17 cellular contexts compared by ENCODE assay signal in the genomic region with DNA sequence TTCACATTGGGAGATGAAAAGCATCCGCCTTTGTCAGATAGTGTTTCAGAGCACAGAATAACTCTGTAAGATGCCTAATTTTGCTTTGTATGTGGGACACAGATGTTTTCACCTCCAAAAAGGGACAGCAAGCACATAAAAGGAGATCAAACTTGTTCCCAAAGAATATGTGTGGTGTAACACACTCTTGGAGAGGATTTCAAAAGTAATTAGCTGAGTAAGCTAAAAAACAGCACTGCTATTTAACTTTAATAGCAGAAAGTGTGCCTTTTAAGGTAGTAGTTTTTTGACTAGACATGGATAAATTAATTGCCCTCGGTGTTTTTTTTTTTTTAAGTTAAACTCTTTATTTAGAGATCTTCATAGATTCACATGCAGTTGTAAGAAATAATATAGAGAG.
DNase-seq lines count a peak whose midpoint lies in the region; ATAC-seq, FAIRE-seq and TF ChIP-seq lines count a peak whose summit lies in the region.
"Had no signal": no experiment of that assay in that cellular context is flagged by ENCODE, and none has a peak within 500 bp of the region (broad histone marks: within the 10 kb centered on the region; RNA-seq: fewer than 3 reads in every experiment).

No MANE protein-coding gene starts in this region.

- no peak for FAIRE-seq in K562 (lab: Jason Lieb, UNC)
- FAIRE-seq: HTR-8/SVneo had no signal

- H3K36me3 ChIP-seq in HEK293 (ENCODE audit: control insufficient read depth in 2 of 2, insufficient read depth in 1 of 2, low read length in 2 of 2) (no peaks in the 10 kb centered on the region), K562 (ENCODE audit: control insufficient read depth, insufficient read depth, low read length) (no peaks in the 10 kb centered on the region)
- H3K36me3 ChIP-seq: BE2C, HAP-1 had no signal

- ATAC-seq in K562 (no peak), left lobe of liver (peak; percentile 67), Right ventricle myocardium inferior (no peak), HG02840 (IDR thresholded peaks at IDR 0.05; ENCODE audit: low FRiP score, unreplicated experiment) (no peak)

- H3K4me2 ChIP-seq in K562 (ENCODE audit: insufficient read depth, low read length) = no peak overlapping the region

- TF ChIP-seq EP300 in K562 (IDR thresholded peaks at IDR 0.05; ENCODE audit: low read length) = no peak

- H3K9ac ChIP-seq in K562 (ENCODE audit: insufficient read depth in 1 of 2, low read depth in 2 of 2, low read length in 2 of 2) = no peak overlapping the region

- intact Hi-C loops in K562 (cut with micrococcal nuclease) = no loop called here
- intact Hi-C loops in Right ventricle myocardium inferior (cut with DNase I) = no loop called here

- POLR2A ChIA-PET in HEK293 (lab: Yijun Ruan, JAX) (no interaction called here), K562 (lab: Yijun Ruan, JAX) (no interaction called here)

- H3K27ac ChIP-seq in HEK293 (ENCODE audit: extremely low read depth, low read depth, low read length) = no peak overlapping the region
- no peak overlapping the region for H3K27ac ChIP-seq in K562 (ENCODE audit: extremely low read depth, low read depth, low read length)

- H4K20me1 ChIP-seq in K562 (replicated peaks; ENCODE audit: control insufficient read depth, insufficient read depth, low read length) = no peaks in the 10 kb centered on the region; the same call in 1 of the 2 replicates

- no peak overlapping the region for H2AFZ ChIP-seq in K562 (ENCODE audit: low read depth, low read length)

- H3K4me1 ChIP-seq in HEK293 (ENCODE audit: control insufficient read depth, insufficient read depth, low read length) (no peaks in the 10 kb centered on the region), K562 (replicated peaks in 1 of 2; ENCODE audit: control insufficient read depth in 2 of 2, insufficient read depth in 2 of 2, low read length in 2 of 2) (no peaks in the 10 kb centered on the region)
- H3K4me1 ChIP-seq: BE2C had no signal

- no peak overlapping the region for H3K4me3 ChIP-seq in HEK293 (ENCODE audit: low read depth, low read length)
- no peak overlapping the region for H3K4me3 ChIP-seq in K562
- H3K4me3 ChIP-seq: HAP-1 had no signal

- no peaks in the 10 kb centered on the region for H3K79me2 ChIP-seq in K562 (ENCODE audit: control insufficient read depth, insufficient read depth, low read length)

- no peaks in the 10 kb centered on the region for H3K27me3 ChIP-seq in K562 (ENCODE audit: control insufficient read depth in 2 of 2, insufficient read depth in 2 of 2, low read length in 2 of 2)
- H3K27me3 ChIP-seq: BE2C had no signal

- BruUV-seq in K562 (replicated peaks; lab: Mats Ljungman, UMichigan) = no TSS peak

- no peaks in the 10 kb centered on the region for H3K9me1 ChIP-seq in K562 (ENCODE audit: control insufficient read depth, insufficient read depth, low read length)

- 85% methylated on average over 2 of the region's 2 CpGs for WGBS in K562 (ENCODE audit: insufficient coverage, low coverage, missing lambda C conversion rate)

- in situ Hi-C loops in K562 (cut with MboI) = no loop called here

- TF ChIP-seq RAD21 in K562 (CRISPR knock-in tag; conservative IDR thresholded peaks at IDR 0.05 in 1 of 2, IDR thresholded peaks at IDR 0.05 in 1 of 2) = no peak

- TF ChIP-seq CTCF in HEK293 (tag by site-specific recombination; IDR thresholded peaks at IDR 0.05) (no peak), K562 (IDR thresholded peaks at IDR 0.05 in 2 of 3, conservative IDR thresholded peaks at IDR 0.05 in 1 of 3; ENCODE audit: insufficient read depth in 2 of 3, low read depth in 1 of 3, low read length in 3 of 3) (no peak)

- TF ChIP-seq POLR2A in K562 (conservative IDR thresholded peaks at IDR 0.05) = no peak

- CTCF ChIA-PET in HEK293 (lab: Yijun Ruan, JAX) = interaction anchor here (0.7 to 1.3 kb wide), 2 partner anchors 8 to 11 kb away, joined by 4 read pairs; no protein-coding TSS in a partner anchor
- CTCF ChIA-PET in K562 (lab: Yijun Ruan, JAX; ENCODE audit: low intra/inter-chr PET ratio) = no interaction called here

- H3K9me3 ChIP-seq in HEK293 (ENCODE audit: control insufficient read depth, insufficient read depth, low read depth, low read length) = peaks cover 2% of the 10 kb centered on the region; the same call in 1 of the 2 replicates
- H3K9me3 ChIP-seq in K562 (replicated peaks; ENCODE audit: control insufficient read depth, insufficient read depth, low read depth, low read length) = no peaks in the 10 kb centered on the region
- H3K9me3 ChIP-seq: BE2C, HAP-1 had no signal

- DNase-seq in K562 (ENCODE audit: extremely low read depth in 1 of 4, low spot score in 3 of 4) = no peak
- no peak for DNase-seq in left lobe of liver (ENCODE audit: low spot score)
- no peak for DNase-seq in DMS 273 (lab: John Stamatoyannopoulos, UW; ENCODE audit: unreplicated experiment)
- no peak for DNase-seq in Right ventricle myocardium inferior (ENCODE audit: missing footprints)
- DNase-seq in activated CD4-positive, alpha-beta T cell treated with anti-CD3 and anti-CD28 coated beads, Interleukin-2, amount 50 U/mL, for 48 hours = no peak
- DNase-seq: ACHN; BE2C; C1 segment of cervical spinal cord; CD4-positive, CD25-positive, alpha-beta regulatory T cell; CD8-positive, alpha-beta memory T cell; COR-L47; DMS79; GF-D8 had no signal

TF ChIP-seq in HEK293, 187 proteins besides CTCF, POLR2A, EP300 and RAD21:
- TF ChIP-seq ZNF133 (tag by site-specific recombination; IDR thresholded peaks at IDR 0.05) = no peak
- TF ChIP-seq ZNF335 (tag by site-specific recombination; conservative IDR thresholded peaks at IDR 0.05) = no peak
- TF ChIP-seq, protein P1, sequence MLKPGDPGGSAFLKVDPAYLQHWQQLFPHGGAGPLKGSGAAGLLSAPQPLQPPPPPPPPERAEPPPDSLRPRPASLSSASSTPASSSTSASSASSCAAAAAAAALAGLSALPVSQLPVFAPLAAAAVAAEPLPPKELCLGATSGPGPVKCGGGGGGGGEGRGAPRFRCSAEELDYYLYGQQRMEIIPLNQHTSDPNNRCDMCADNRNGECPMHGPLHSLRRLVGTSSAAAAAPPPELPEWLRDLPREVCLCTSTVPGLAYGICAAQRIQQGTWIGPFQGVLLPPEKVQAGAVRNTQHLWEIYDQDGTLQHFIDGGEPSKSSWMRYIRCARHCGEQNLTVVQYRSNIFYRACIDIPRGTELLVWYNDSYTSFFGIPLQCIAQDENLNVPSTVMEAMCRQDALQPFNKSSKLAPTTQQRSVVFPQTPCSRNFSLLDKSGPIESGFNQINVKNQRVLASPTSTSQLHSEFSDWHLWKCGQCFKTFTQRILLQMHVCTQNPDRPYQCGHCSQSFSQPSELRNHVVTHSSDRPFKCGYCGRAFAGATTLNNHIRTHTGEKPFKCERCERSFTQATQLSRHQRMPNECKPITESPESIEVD (tag by site-specific recombination; IDR thresholded peaks at IDR 0.05) = peak; percentile 44; the same call in 1 of the 2 replicates
- no peak for TF ChIP-seq GFI1B (tag by site-specific recombination; IDR thresholded peaks at IDR 0.05)
- TF ChIP-seq, protein P2, sequence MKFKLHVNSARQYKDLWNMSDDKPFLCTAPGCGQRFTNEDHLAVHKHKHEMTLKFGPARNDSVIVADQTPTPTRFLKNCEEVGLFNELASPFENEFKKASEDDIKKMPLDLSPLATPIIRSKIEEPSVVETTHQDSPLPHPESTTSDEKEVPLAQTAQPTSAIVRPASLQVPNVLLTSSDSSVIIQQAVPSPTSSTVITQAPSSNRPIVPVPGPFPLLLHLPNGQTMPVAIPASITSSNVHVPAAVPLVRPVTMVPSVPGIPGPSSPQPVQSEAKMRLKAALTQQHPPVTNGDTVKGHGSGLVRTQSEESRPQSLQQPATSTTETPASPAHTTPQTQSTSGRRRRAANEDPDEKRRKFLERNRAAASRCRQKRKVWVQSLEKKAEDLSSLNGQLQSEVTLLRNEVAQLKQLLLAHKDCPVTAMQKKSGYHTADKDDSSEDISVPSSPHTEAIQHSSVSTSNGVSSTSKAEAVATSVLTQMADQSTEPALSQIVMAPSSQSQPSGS (tag by site-specific recombination; IDR thresholded peaks at IDR 0.05; ENCODE audit: low read depth) = no peak
- TF ChIP-seq ZNF654 (tag by site-specific recombination; IDR thresholded peaks at IDR 0.05; ENCODE audit: low read depth) = no peak

TF ChIP-seq in K562, 482 proteins besides CTCF, POLR2A, EP300 and RAD21:
- TF ChIP-seq ZNF316 (IDR thresholded peaks at IDR 0.05) = peak; percentile 88
- peak; percentile 75 for TF ChIP-seq C11orf30 (IDR thresholded peaks at IDR 0.05; ENCODE audit: low read depth)
- no peak for TF ChIP-seq HIVEP1 (CRISPR knock-in tag; IDR thresholded peaks at IDR 0.05)
- TF ChIP-seq MAFK (IDR thresholded peaks at IDR 0.05; ENCODE audit: low read length) = peak; percentile 86
- peak; percentile 77 for TF ChIP-seq MAFG (tag; conservative IDR thresholded peaks at IDR 0.05)
- no peak for TF ChIP-seq YY1 (IDR thresholded peaks at IDR 0.05; ENCODE audit: borderline replicate concordance in 1 of 3, control insufficient read depth in 1 of 3, extremely low read depth in 1 of 3, insufficient read depth in 3 of 3, insufficient read length in 1 of 3, insufficient replicate concordance in 2 of 3, low read depth in 1 of 3, low read length in 2 of 3)
- peak; percentile 83 for TF ChIP-seq MAFF (IDR thresholded peaks at IDR 0.05; ENCODE audit: low read length)
